ENCODE assay signal across 1 cellular context in genomic region chr11:76663912-76664440, GRCh38.
TF ChIP-seq lines count a peak whose summit lies in the region.

No MANE protein-coding gene starts in this region.

TF ChIP-seq in H1, 55 proteins besides CTCF, POLR2A, EP300 and RAD21 (continued from another document):
- TF ChIP-seq USF2 (IDR thresholded peaks at IDR 0.05; ENCODE audit: low read length) (no peak), ATF3 (IDR thresholded peaks at IDR 0.05; ENCODE audit: insufficient read depth, low read depth, low read length) (no peak), NANOG (IDR thresholded peaks at IDR 0.05; ENCODE audit: insufficient read depth, low read depth, low read length, poor library complexity, severe bottlenecking) (no peak), GABPA (IDR thresholded peaks at IDR 0.05; ENCODE audit: borderline replicate concordance, insufficient read depth, low read length) (no peak), TEAD4 (IDR thresholded peaks at IDR 0.05; ENCODE audit: low read depth, low read length) (no peak), MAX (IDR thresholded peaks at IDR 0.05) (no peak), JUN (IDR thresholded peaks at IDR 0.05; ENCODE audit: low read depth, low read length) (no peak), KDM5A (IDR thresholded peaks at IDR 0.05; ENCODE audit: low read length) (no peak), SRF (IDR thresholded peaks at IDR 0.05; ENCODE audit: low read depth, low read length) (no peak)
